2 cellular contexts compared by ENCODE assay signal in genomic region chr7:73727963-73728362, GRCh38.
A peak's percentile ranks its signal among the peaks of the same experiment; 100 is the strongest.
TF ChIP-seq lines count a peak whose summit lies in the region.

No MANE protein-coding gene starts in this region.

TF ChIP-seq in A549, 52 proteins besides CTCF, POLR2A, EP300 and RAD21:
- TF ChIP-seq BHLHE40 (IDR thresholded peaks at IDR 0.05; ENCODE audit: low read depth, low read length) (no peak), HOXB5 (CRISPR knock-in tag; IDR thresholded peaks at IDR 0.05) (no peak), JUNB (IDR thresholded peaks at IDR 0.05) (no peak), MAFK (IDR thresholded peaks at IDR 0.05; ENCODE audit: partially characterized antibody) (peak; percentile 66)

TF ChIP-seq in IMR-90, 13 proteins besides CTCF, POLR2A, EP300 and RAD21:
- no peak for TF ChIP-seq MAZ (IDR thresholded peaks at IDR 0.05; ENCODE audit: borderline replicate concordance, low read depth, low read length)
- TF ChIP-seq NFE2L2 (IDR thresholded peaks at IDR 0.05; ENCODE audit: low read depth, low read length), result peak; percentile 41; the same call in 1 of the 2 replicates
TF ChIP-seq in IMR-90: peak in this region for 1.
